16 cellular contexts compared by ENCODE assay signal in the genomic region with DNA sequence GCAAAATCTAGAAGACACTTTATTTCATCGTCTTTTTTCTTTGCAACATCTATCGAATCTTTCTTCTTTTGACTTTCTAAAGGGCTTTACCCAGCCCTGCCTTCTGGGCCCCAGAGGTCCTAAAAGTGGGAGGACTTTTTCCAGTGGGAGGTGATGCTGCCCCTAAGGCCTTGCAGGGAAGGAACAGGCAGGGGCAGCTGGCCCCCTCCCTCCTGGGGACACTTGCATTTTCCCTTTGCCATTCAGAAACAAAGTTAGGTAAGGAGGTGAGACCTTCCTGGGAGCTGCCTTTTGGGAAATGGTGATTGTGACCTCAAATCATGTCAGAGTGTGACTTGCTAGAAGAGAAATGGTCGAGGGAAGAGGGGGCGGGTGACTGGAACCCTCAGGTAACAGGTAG.
DNase-seq lines count a peak whose midpoint lies in the region; ATAC-seq and TF ChIP-seq lines count a peak whose summit lies in the region.
"Had no signal": no experiment of that assay in that cellular context is flagged by ENCODE, and none has a peak within 500 bp of the region (broad histone marks: within the 10 kb centered on the region; RNA-seq: fewer than 3 reads in every experiment).

No MANE protein-coding gene starts in this region.

- peaks cover 0 to 1% (median 0%) of the 10 kb centered on the region in 8 donors for H3K9me3 Mint-ChIP-seq in CD4-positive, alpha-beta memory T cell
- H3K9me3 Mint-ChIP-seq: activated CD4-positive, alpha-beta T cell treated with anti-CD3 and anti-CD28 coated beads, Interleukin-2, amount 10 ng/mL, durations not matched to agents 7 days and 5 days; activated naive CD8-positive, alpha-beta T cell treated with anti-CD3 and anti-CD28 coated beads for 36 hours; activated T-cell treated with anti-CD3 and anti-CD28 coated beads, Interleukin-2, amount 50 U/mL, for 24 hours had no signal

- no peak overlapping the region for H3K4me3 Mint-ChIP-seq in CD4-positive, alpha-beta memory T cell
- H3K4me3 Mint-ChIP-seq: activated CD4-positive, alpha-beta T cell treated with anti-CD3 and anti-CD28 coated beads, Interleukin-2, amount 10 ng/mL, durations not matched to agents 7 days and 5 days; activated naive CD8-positive, alpha-beta T cell treated with anti-CD3 and anti-CD28 coated beads for 36 hours; activated T-cell treated with anti-CD3 and anti-CD28 coated beads, Interleukin-2, amount 50 U/mL, for 24 hours had no signal

- H3K4me1 ChIP-seq in ascending aorta (peaks cover 4 to 21% of the 10 kb centered on the region in 2 donors), iPS-20b (ENCODE audit: insufficient read depth, low read length) (peaks cover 29% of the 10 kb centered on the region), skeletal muscle satellite cell (ENCODE audit: control insufficient read depth, insufficient read depth, low read length) (peaks cover 43% of the 10 kb centered on the region)
- H3K4me1 ChIP-seq in CD4-positive, alpha-beta memory T cell (ENCODE audit: insufficient read depth, low read length), result no peaks in the 10 kb centered on the region
- H3K4me1 ChIP-seq: parathyroid adenoma had no signal

- H3K27me3 Mint-ChIP-seq in CD4-positive, alpha-beta memory T cell, result peaks cover 21 to 29% of the 10 kb centered on the region in 2 donors

- H3K36me3 Mint-ChIP-seq in CD4-positive, alpha-beta memory T cell, result no peaks in the 10 kb centered on the region
- H3K36me3 Mint-ChIP-seq: activated naive CD8-positive, alpha-beta T cell treated with anti-CD3 and anti-CD28 coated beads for 36 hours had no signal

- CTCF ChIA-PET in AG04449 (lab: Yijun Ruan, JAX), result interaction anchor here (0.8 to 3.8 kb wide), 9 partner anchors 9 to 210 kb away, joined by 3 to 21 read pairs (median 6); no protein-coding TSS in a partner anchor
- CTCF ChIA-PET in CD4-positive, alpha-beta memory T cell (lab: Charles Lee; ENCODE audit: partially characterized antibody), result no interaction called here

- TF ChIP-seq CTCF in AG04449 (IDR thresholded peaks at IDR 0.05; ENCODE audit: insufficient read depth, low read length, missing control alignments) (no peak), ascending aorta (IDR thresholded peaks at IDR 0.05) (no peak)

- H3K9ac ChIP-seq in iPS-20b (ENCODE audit: low read depth, low read length), result peak overlapping the region; percentile 30; the same call in 1 of the 2 replicates
- peak overlapping the region; percentile 77 for H3K9ac ChIP-seq in skeletal muscle satellite cell (ENCODE audit: low read depth, low read length)
- H3K9ac ChIP-seq: parathyroid adenoma had no signal

- peak overlapping the region; percentile 92 for H3K4me2 ChIP-seq in skeletal muscle satellite cell (ENCODE audit: low read length)

- H3K36me3 ChIP-seq in ascending aorta, result no peaks in the 10 kb centered on the region
- H3K36me3 ChIP-seq in iPS-20b (ENCODE audit: insufficient read depth, low read depth, low read length), result no peaks in the 10 kb centered on the region
- no peaks in the 10 kb centered on the region for H3K36me3 ChIP-seq in skeletal muscle satellite cell (ENCODE audit: insufficient read depth, low read length)
- no peaks in the 10 kb centered on the region for H3K36me3 ChIP-seq in CD4-positive, alpha-beta memory T cell (ENCODE audit: insufficient read depth, low read length)

- H3K27ac Mint-ChIP-seq in CD4-positive, alpha-beta memory T cell, result no peak overlapping the region
- H3K27ac Mint-ChIP-seq: activated CD4-positive, alpha-beta T cell treated with anti-CD3 and anti-CD28 coated beads, Interleukin-2, amount 10 ng/mL, durations not matched to agents 7 days and 5 days; activated naive CD8-positive, alpha-beta T cell treated with anti-CD3 and anti-CD28 coated beads for 36 hours; activated T-cell treated with anti-CD3 and anti-CD28 coated beads, Interleukin-2, amount 50 U/mL, for 24 hours had no signal

- no peaks in the 10 kb centered on the region for H3K27me3 ChIP-seq in ascending aorta
- peaks cover 4% of the 10 kb centered on the region; the same call in 1 of the 2 replicates for H3K27me3 ChIP-seq in iPS-20b (ENCODE audit: insufficient read depth, low read length)
- H3K27me3 ChIP-seq in skeletal muscle satellite cell (ENCODE audit: control insufficient read depth, insufficient read depth, low read length), result no peaks in the 10 kb centered on the region
- no peaks in the 10 kb centered on the region for H3K27me3 ChIP-seq in CD4-positive, alpha-beta memory T cell (ENCODE audit: insufficient read depth, low read length)

- peak overlapping the region; percentile 56 for H3K4me3 ChIP-seq in AG04449 (ENCODE audit: low read depth, low read length)
- H3K4me3 ChIP-seq in ascending aorta, result peak overlapping the region; percentile 57 to 65
- no peak overlapping the region; the same call in 1 of the 2 replicates for H3K4me3 ChIP-seq in iPS-20b (ENCODE audit: low read length)
- peak overlapping the region; percentile 70 for H3K4me3 ChIP-seq in skeletal muscle satellite cell (ENCODE audit: low read length)
- no peak overlapping the region for H3K4me3 ChIP-seq in CD4-positive, alpha-beta memory T cell (ENCODE audit: low read length in 2 of 2)

- intact Hi-C loops in ascending aorta (cut with DNase I), result loop anchor here (5.0 to 10.0 kb wide), 2 partner anchors 44 to 496 kb away; no protein-coding TSS in a partner anchor
- intact Hi-C loops in CD4-positive, alpha-beta memory T cell (cut with micrococcal nuclease), result no loop called here

- no peaks in the 10 kb centered on the region for H3K9me3 ChIP-seq in ascending aorta
- no peaks in the 10 kb centered on the region for H3K9me3 ChIP-seq in iPS-20b (ENCODE audit: insufficient read depth, low read depth, low read length)
- no peaks in the 10 kb centered on the region for H3K9me3 ChIP-seq in skeletal muscle satellite cell (replicated peaks; ENCODE audit: low read length)
- H3K9me3 ChIP-seq in CD4-positive, alpha-beta memory T cell (ENCODE audit: control insufficient read depth in 1 of 2, low read length in 2 of 2), result no peaks in the 10 kb centered on the region

- H3K4me1 Mint-ChIP-seq in CD4-positive, alpha-beta memory T cell, result peaks cover 0 to 4% (median 0%) of the 10 kb centered on the region in 4 donors
- H3K4me1 Mint-ChIP-seq: activated CD4-positive, alpha-beta T cell treated with anti-CD3 and anti-CD28 coated beads, Interleukin-2, amount 10 ng/mL, durations not matched to agents 7 days and 5 days had no signal

- ATAC-seq in HG03469 (IDR thresholded peaks at IDR 0.05; ENCODE audit: unreplicated experiment), result no peak
- no peak for ATAC-seq in GM18498 (IDR thresholded peaks at IDR 0.05; ENCODE audit: unreplicated experiment)

- H3K27ac ChIP-seq in ascending aorta (peak overlapping the region; percentile 92 to 93), iPS-20b (ENCODE audit: low read length) (no peak overlapping the region)
- no peak overlapping the region for H3K27ac ChIP-seq in CD4-positive, alpha-beta memory T cell (ENCODE audit: low read depth, low read length)
- H3K27ac ChIP-seq: parathyroid adenoma had no signal

- POLR2A ChIA-PET in AG04449 (lab: Yijun Ruan, JAX), result interaction anchor here (0.7 to 2.3 kb wide), 5 partner anchors 11 to 207 kb away, joined by 3 to 5 read pairs (median 3); no protein-coding TSS in a partner anchor
- POLR2A ChIA-PET in CD4-positive, alpha-beta memory T cell (lab: Charles Lee; ENCODE audit: partially characterized antibody), result no interaction called here

- no peak for DNase-seq in AG04449 (ENCODE audit: low read depth, low spot score)
- DNase-seq in ascending aorta (ENCODE audit: low spot score in 2 of 2), result no peak
- DNase-seq in SKM-1 treated with dmso at 0.1 percent for 144 hours (lab: John Stamatoyannopoulos, UW; ENCODE audit: unreplicated experiment), result no peak
- no peak for DNase-seq in CD4-positive, alpha-beta memory T cell
- DNase-seq: activated CD4-positive, alpha-beta T cell treated with anti-CD3 and anti-CD28 coated beads, Interleukin-2, amount 10 ng/mL, durations not matched to agents 7 days and 5 days; activated naive CD8-positive, alpha-beta T cell treated with anti-CD3 and anti-CD28 coated beads for 36 hours; activated T-cell treated with anti-CD3 and anti-CD28 coated beads, Interleukin-2, amount 50 U/mL, for 24 hours; mesendoderm; MM.1S; stimulated activated CD4-positive, alpha-beta T cell treated with anti-CD3 and anti-CD28 coated beads, Interleukin-2, amount 100 ng/mL, for 48 hours; T1000 had no signal

Comparison
In these comparisons a context has a peak if more than half of its experiments do, and no peak if none do; other contexts are left out.
1. H3K4me3 ChIP-seq: peak in AG04449 (single experiment), ascending aorta (2 of 2) and skeletal muscle satellite cell (single experiment); none in iPS-20b (single experiment) and CD4-positive, alpha-beta memory T cell (0 of 2).
2. H3K27ac ChIP-seq: peak in ascending aorta (2 of 2); none in iPS-20b (single experiment) and CD4-positive, alpha-beta memory T cell (single experiment).